ENCODE assay signal across 15 cellular contexts in genomic region chr7:98930921-98931320, GRCh38. TPM values are rescaled to one million over a fixed set of nuclear protein-coding genes. Genes with fewer than 3 reads are reported as not detected.
A peak's percentile ranks its signal among the peaks of the same experiment; 100 is the strongest.
DNase-seq lines count a peak whose midpoint lies in the region; ATAC-seq and TF ChIP-seq lines count a peak whose summit lies in the region.
"Had no signal": no experiment of that assay in that cellular context is flagged by ENCODE, and none has a peak within 500 bp of the region (broad histone marks: within the 10 kb centered on the region; RNA-seq: fewer than 3 reads in every experiment).

No MANE protein-coding gene starts in this region.

- H3K4me3 ChIP-seq in GM12865 (ENCODE audit: low read depth, low read length) (peak overlapping the region; percentile 43), OCI-LY3 (ENCODE audit: low read length) (no peak overlapping the region), testis (no peak overlapping the region)
- H3K4me3 ChIP-seq: body of pancreas, hepatocyte, SK-N-MC, stomach had no signal

- H3K27me3 Mint-ChIP-seq in effector memory CD8-positive, alpha-beta T cell, result no peaks in the 10 kb centered on the region

- TF ChIP-seq CTCF in GM12865 (IDR thresholded peaks at IDR 0.05; ENCODE audit: insufficient read depth, low read depth, low read length, missing control alignments) (no peak), OCI-LY3 (IDR thresholded peaks at IDR 0.05; ENCODE audit: low read depth, low read length) (no peak), RWPE1 (conservative IDR thresholded peaks at IDR 0.05; ENCODE audit: low read depth) (no peak), testis (IDR thresholded peaks at IDR 0.05) (no peak)

- H3K27ac ChIP-seq in OCI-LY3 (ENCODE audit: low read length) (peak overlapping the region; percentile 37), RWPE1 (no peak overlapping the region), testis (no peak overlapping the region)
- H3K27ac ChIP-seq: body of pancreas, hepatocyte, SK-N-MC, stomach had no signal

- H3K79me2 ChIP-seq in OCI-LY3 (ENCODE audit: low read length), result no peaks in the 10 kb centered on the region
- H3K79me2 ChIP-seq: hepatocyte had no signal

- H3K9ac ChIP-seq in OCI-LY3 (ENCODE audit: low read length), result no peak overlapping the region

- H3K36me3 ChIP-seq in OCI-LY3 (replicated peaks; ENCODE audit: low read depth, low read length) (peaks cover 53% of the 10 kb centered on the region), testis (ENCODE audit: low read depth, missing control alignments) (no peaks in the 10 kb centered on the region)

- H3K4me1 ChIP-seq in OCI-LY3 (ENCODE audit: low read length), result peaks cover 11% of the 10 kb centered on the region
- H3K4me1 ChIP-seq in testis, result no peaks in the 10 kb centered on the region
- H3K4me1 ChIP-seq: body of pancreas, stomach had no signal

- DNase-seq in GM12865 (ENCODE audit: low read depth), result peak; percentile 88
- peak; percentile 27 to 39 (median 31) for DNase-seq in effector memory CD8-positive, alpha-beta T cell
- DNase-seq in RWPE1 (ENCODE audit: low spot score), result no peak
- DNase-seq in testis, result no peak
- DNase-seq in NCI-H146 (lab: John Stamatoyannopoulos, UW), result no peak
- no peak for DNase-seq in NCI-H510A (lab: John Stamatoyannopoulos, UW)
- DNase-seq: body of pancreas, DND-41, NCI-H1092, stomach had no signal

- CTCF ChIA-PET in RWPE1 (lab: Yijun Ruan, JAX), result no interaction called here

- no peaks in the 10 kb centered on the region for H4K20me1 ChIP-seq in OCI-LY3 (ENCODE audit: insufficient read depth, low read length)

- H3K4me1 Mint-ChIP-seq in effector memory CD8-positive, alpha-beta T cell (ENCODE audit: low read depth in 2 of 2), result peaks cover 14 to 19% of the 10 kb centered on the region in 2 donors

- H3K9me3 Mint-ChIP-seq in effector memory CD8-positive, alpha-beta T cell, result no peaks in the 10 kb centered on the region

- peaks cover 85% of the 10 kb centered on the region for H3K36me3 Mint-ChIP-seq in effector memory CD8-positive, alpha-beta T cell (ENCODE audit: insufficient read depth)

- 57 to 88% methylated on average over 1 to 3 of the region's 3 CpGs for WGBS in testis, 2 donors

- no peak overlapping the region for H2AFZ ChIP-seq in OCI-LY3 (ENCODE audit: low read depth, low read length)
- H2AFZ ChIP-seq: hepatocyte had no signal

- H3K4me2 ChIP-seq in OCI-LY3 (ENCODE audit: low read length), result no peak overlapping the region
- H3K4me2 ChIP-seq: hepatocyte had no signal

- TF ChIP-seq POLR2A in testis (IDR thresholded peaks at IDR 0.05), result no peak

- H3K4me3 Mint-ChIP-seq in effector memory CD8-positive, alpha-beta T cell, result peak overlapping the region; percentile 71 to 76

- H3K27me3 ChIP-seq in OCI-LY3 (ENCODE audit: low read depth, low read length) (no peaks in the 10 kb centered on the region), testis (no peaks in the 10 kb centered on the region)
- H3K27me3 ChIP-seq: body of pancreas, hepatocyte, stomach had no signal

- no peaks in the 10 kb centered on the region for H3K9me3 ChIP-seq in OCI-LY3 (ENCODE audit: insufficient read depth, low read length)
- H3K9me3 ChIP-seq in testis, result no peaks in the 10 kb centered on the region
- H3K9me3 ChIP-seq: body of pancreas, stomach had no signal

- peak; percentile 72 for ATAC-seq in GM21515 (IDR thresholded peaks at IDR 0.05; ENCODE audit: unreplicated experiment)
- ATAC-seq in effector memory CD8-positive, alpha-beta T cell (replicated peaks), result peak; percentile 98
- ATAC-seq: body of pancreas, HCT116 had no signal

- POLR2A ChIA-PET in RWPE1 (lab: Yijun Ruan, JAX; ENCODE audit: low non-redundant PET), result no interaction called here

- intact Hi-C loops in testis (cut with DNase I; ENCODE audit: low total_unique reads), result no loop called here

- peak overlapping the region; percentile 50 to 93 for H3K27ac Mint-ChIP-seq in effector memory CD8-positive, alpha-beta T cell

RNA-seq across cellular contexts. Expression of gene TRRAP, which starts 52.6 kb away (rescaled TPM):
- 100 to 1,000 TPM; 119 to 120 TPM for total RNA-seq in testis
- polyA plus RNA-seq in testis (ENCODE audit: insufficient read depth, low read depth, low replicate concordance), result 45.6 TPM

Comparison
In these comparisons a context has a peak if more than half of its experiments do, and no peak if none do; other contexts are left out.
1. DNase-seq: peak in GM12865 (single experiment) and effector memory CD8-positive, alpha-beta T cell (3 of 3); none in RWPE1 (single experiment), testis (single experiment), NCI-H146 (single experiment) and NCI-H510A (single experiment).